23 cellular contexts compared by ENCODE assay signal in the genomic region with DNA sequence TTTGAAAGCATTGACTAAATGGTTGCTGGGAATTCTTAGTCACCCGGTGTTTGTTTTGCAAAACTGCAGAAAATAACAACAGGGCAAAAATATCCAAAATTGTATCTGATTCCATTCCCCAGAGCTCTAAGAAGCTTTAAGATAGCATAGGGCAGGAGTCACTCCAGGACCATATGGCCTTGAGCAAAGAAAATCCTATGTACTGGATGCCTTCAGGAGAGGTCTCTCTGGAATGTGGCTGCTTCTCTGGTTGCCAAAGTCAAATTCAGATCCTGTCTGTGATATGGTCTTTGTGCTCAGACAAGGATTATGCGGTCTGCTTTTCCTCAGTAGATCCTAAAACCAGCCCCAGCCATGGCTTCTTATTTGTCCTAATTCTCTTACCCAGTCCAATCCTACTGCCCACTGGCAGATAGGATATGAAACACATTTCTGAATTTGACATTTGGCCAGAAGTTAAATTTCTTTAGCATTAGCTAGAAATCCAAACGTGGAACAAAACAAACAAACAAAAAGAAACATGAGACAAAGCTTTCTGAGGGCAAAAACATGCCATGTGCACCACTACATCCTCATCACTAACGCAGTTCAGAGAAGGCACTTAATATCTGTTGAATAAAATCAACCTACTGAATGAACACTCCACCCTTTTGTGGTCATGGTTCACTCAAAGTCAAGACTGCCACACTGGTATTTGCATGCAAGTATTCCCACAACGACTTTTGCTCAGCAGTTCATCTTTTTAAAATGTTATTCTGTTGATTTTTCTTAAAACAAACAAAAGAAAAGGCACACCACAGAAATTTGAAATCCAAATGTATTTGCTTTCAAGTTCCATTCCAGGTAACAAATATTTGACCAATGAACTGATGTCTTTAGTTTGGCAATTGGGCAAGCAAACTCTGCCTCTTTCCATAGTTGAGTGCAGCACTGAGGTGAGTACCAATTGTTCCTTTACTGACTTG.
"Had no signal": no experiment of that assay in that cellular context is flagged by ENCODE, and none has a peak within 500 bp of the region (broad histone marks: within the 10 kb centered on the region; RNA-seq: fewer than 3 reads in every experiment).

No MANE protein-coding gene starts in this region.

- H3K36me3 ChIP-seq: cardiac muscle cell, lower lobe of right lung, suprapubic skin, tibial artery had no signal

- H3K4me3 ChIP-seq: cardiac muscle cell, left lung, lower lobe of right lung, mucosa of descending colon, spleen, suprapubic skin, tibial artery had no signal

- H3K27ac ChIP-seq: cardiac muscle cell, left lung, lower lobe of right lung, spleen, suprapubic skin, tibial artery had no signal

- H3K4me1 ChIP-seq: left lung, lower lobe of right lung, spleen, suprapubic skin, tibial artery had no signal

- DNase-seq: activated B cell treated with CpG ODN at 0.5 μM for 24 hours; activated CD4-positive, alpha-beta T cell treated with anti-CD3 and anti-CD28 coated beads, Interleukin-2, amount 50 U/mL, for 1 hour; activated CD8-positive, alpha-beta T cell treated with anti-CD3 and anti-CD28 coated beads for 36 hours; activated gamma-delta T cell treated with Interleukin-2 at 50 U/mL for 16 hours; activated naive CD8-positive, alpha-beta T cell treated with anti-CD3 and anti-CD28 coated beads, Interleukin-2, amount 50 U/mL, for 24 hours; activated T-cell treated with anti-CD3 and anti-CD28 coated beads, Interleukin-2, amount 50 U/mL, for 4 hours; anterior cingulate cortex; cortex of kidney; left lung; lower lobe of right lung; mesenchymal stem cell; mucosa of descending colon; right cardiac atrium; spleen; stimulated activated naive CD4-positive, alpha-beta T cell; T1000; tibial artery had no signal

- ATAC-seq: activated CD8-positive, alpha-beta T cell treated with anti-CD3 and anti-CD28 coated beads for 36 hours; activated naive CD8-positive, alpha-beta T cell treated with anti-CD3 and anti-CD28 coated beads, Interleukin-2, amount 50 U/mL, for 24 hours; activated T-cell treated with anti-CD3 and anti-CD28 coated beads, Interleukin-2, amount 50 U/mL, for 4 hours; activated T-helper 17 cell treated with anti-CD3 and anti-CD28 coated beads, Interleukin-2, amount 50 U/mL, for 72 hours; left lung; lower lobe of right lung; mucosa of descending colon; natural killer cell treated with Interleukin-12 subunit alpha and Interleukin-12 subunit beta and Interleukin-15 and Interleukin-18, amount 100 ng/mL, for 72 hours; right cardiac atrium had no signal

- H3K9me3 ChIP-seq: left lung, lower lobe of right lung, mucosa of descending colon, spleen, suprapubic skin, tibial artery had no signal

- FAIRE-seq: endothelial cell of umbilical vein, frontal cortex had no signal

- H3K27me3 ChIP-seq: cardiac muscle cell, left lung, suprapubic skin, tibial artery had no signal
